In the genomic region with DNA sequence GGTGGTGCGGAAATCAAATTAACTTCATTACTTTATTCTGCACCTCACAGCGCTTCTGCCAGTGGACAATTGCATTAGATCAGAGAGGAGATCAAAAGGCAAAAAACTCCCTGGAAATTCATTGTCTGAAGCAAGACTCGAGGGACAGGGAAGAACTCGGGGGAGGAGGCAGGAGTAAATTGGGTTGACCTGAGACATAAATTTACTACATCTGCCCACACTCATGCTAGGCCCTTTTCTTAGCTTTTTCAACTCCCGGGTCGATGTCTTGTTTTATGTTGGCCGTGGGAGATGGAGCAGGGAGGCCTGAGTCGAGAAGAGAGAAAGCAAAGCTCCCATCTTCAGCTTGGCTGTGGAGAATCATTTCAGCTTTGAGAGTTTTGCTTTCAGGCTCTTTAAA, we compare ENCODE assay signal across 25 cellular contexts.
"Had no signal": no experiment of that assay in that cellular context is flagged by ENCODE, and none has a peak within 500 bp of the region (broad histone marks: within the 10 kb centered on the region; RNA-seq: fewer than 3 reads in every experiment).

No MANE protein-coding gene starts in this region.

- H3K4me1 Mint-ChIP-seq: IgD-negative memory B cell had no signal

- H3K4me1 ChIP-seq: SJSA1 had no signal

- H2AFZ ChIP-seq: PC-9 had no signal

- H3K9me3 ChIP-seq: SJSA1, SK-N-SH had no signal

- H3K27me3 Mint-ChIP-seq: IgD-negative memory B cell had no signal

- H3K27ac Mint-ChIP-seq: IgD-negative memory B cell had no signal

- H3K4me3 ChIP-seq: K562, PC-9, SJSA1 had no signal

- DNase-seq: Kasumi-1, MM.1S, NCI-H1092 treated with DMSO at 0.1 percent for 48 hours, NCI-H1436, NCI-H187, NCI-H2029, NCI-H2081 treated with DMSO at 0.1 percent for 48 hours, NCI-H2171, NCI-H226, NCI-H446, NCI-H510A, NCI-H524 treated with DMSO at 0.1 percent for 48 hours, NCI-H69, NCI-H774, PC-9, Right ventricle myocardium superior, RPMI8226, SIG-M5, SK-N-SH, SW 1271 had no signal

- H3K4me2 ChIP-seq: KMS-11, PC-9, SK-N-SH had no signal

- H3K9ac ChIP-seq: KMS-11, SK-N-SH had no signal

- H3K36me3 Mint-ChIP-seq: IgD-negative memory B cell had no signal

- H3K27ac ChIP-seq: HL-60, KMS-11, PC-9, SJSA1 had no signal

- H3K36me3 ChIP-seq: SJSA1 had no signal

- H3K27me3 ChIP-seq: SJSA1 had no signal
